Comparison of ENCODE assay signal across 8 cellular contexts in genomic region chr19:58519087-58519354, GRCh38. TPM values are rescaled to one million over a fixed set of nuclear protein-coding genes. Genes with fewer than 3 reads are reported as not detected.
DNase-seq lines count a peak whose midpoint lies in the region; ATAC-seq and TF ChIP-seq lines count a peak whose summit lies in the region.

No MANE protein-coding gene starts in this region.

- H3K27ac ChIP-seq in duodenal mucosa (ENCODE audit: low read depth, low read length): peak overlapping the region; percentile 98
- peak overlapping the region; percentile 76 to 91 (median 82) for H3K27ac ChIP-seq in right lobe of liver

- H3K4me1 ChIP-seq in duodenal mucosa (ENCODE audit: control insufficient read depth in 1 of 2, insufficient read depth in 2 of 2, low read length in 2 of 2): peaks cover 22 to 41% of the 10 kb centered on the region in 2 donors
- peaks cover 0 to 26% (median 11%) of the 10 kb centered on the region in 4 donors for H3K4me1 ChIP-seq in right lobe of liver

- peak overlapping the region; percentile 90 to 92 for H3K9ac ChIP-seq in duodenal mucosa (ENCODE audit: low read depth in 1 of 2, low read length in 2 of 2)

- no peak for TF ChIP-seq POLR2A in right lobe of liver (IDR thresholded peaks at IDR 0.05)

- WGBS in right lobe of liver (ENCODE audit: insufficient coverage, low coverage, low lambda C conversion rate, missing lambda C conversion rate): 1% methylated on average over 13 of the region's 14 CpGs

- no peaks in the 10 kb centered on the region for H3K9me3 ChIP-seq in duodenal mucosa (ENCODE audit: control insufficient read depth in 1 of 2, low read length in 2 of 2)
- no peaks in the 10 kb centered on the region for H3K9me3 ChIP-seq in right lobe of liver

- DNase-seq in DMS79 treated with DMSO at 0.1 percent for 48 hours (lab: John Stamatoyannopoulos, UW) (peak; percentile 50), NCI-H446 treated with DMSO at 0.1 percent for 48 hours (lab: John Stamatoyannopoulos, UW) (peak; percentile 60), right lobe of liver (peak; percentile 66 to 74 (median 69))
- DNase-seq in activated CD4-positive, alpha-beta T cell treated with anti-CD3 and anti-CD28 coated beads for 4 hours: peak; percentile 49 to 50
- peak; percentile 23 for DNase-seq in stimulated activated CD8-positive, alpha-beta memory T cell treated with anti-CD3 and anti-CD28 coated beads, Interleukin-4, amount 100 ng/mL, for 24 hours (ENCODE audit: low read depth)

- H3K27me3 ChIP-seq in duodenal mucosa (ENCODE audit: control insufficient read depth in 1 of 2, insufficient read depth in 2 of 2, low read length in 2 of 2): no peaks in the 10 kb centered on the region
- H3K27me3 ChIP-seq in right lobe of liver: no peaks in the 10 kb centered on the region

- H3K4me3 ChIP-seq in duodenal mucosa (ENCODE audit: low read depth in 1 of 2, low read length in 2 of 2): peak overlapping the region; percentile 73 to 88
- peak overlapping the region; percentile 68 to 94 (median 84) for H3K4me3 ChIP-seq in right lobe of liver

- H3K36me3 ChIP-seq in duodenal mucosa (ENCODE audit: control insufficient read depth in 1 of 2, insufficient read depth in 2 of 2, low read length in 2 of 2) (peaks cover 8 to 19% of the 10 kb centered on the region in 2 donors), right lobe of liver (peaks cover 0 to 8% (median 4%) of the 10 kb centered on the region in 4 donors)

- peak in 3 of 4 donors; percentile 47 to 54 (median 51) for TF ChIP-seq CTCF in right lobe of liver (IDR thresholded peaks at IDR 0.05)

- intact Hi-C loops in right lobe of liver (cut with DNase I): no loop called here

- ATAC-seq in HG02642 (IDR thresholded peaks at IDR 0.05; ENCODE audit: poor library complexity, unreplicated experiment) (peak; percentile 0), right lobe of liver (peak; percentile 52 to 60 (median 56)), HG02981 (IDR thresholded peaks at IDR 0.05; ENCODE audit: unreplicated experiment) (no peak)

RNA-seq across cellular contexts. Expression of gene ZBTB45, which starts 0.6 kb away (rescaled TPM):
- total RNA-seq in right lobe of liver: 1 to 10 TPM; 3.5 to 4.8 (median 4.3) TPM

RNA-seq across cellular contexts. Expression of gene SLC27A5, which starts 7.2 kb away (rescaled TPM):
- 100 to 1,000 TPM; 107 to 737 (median 366) TPM for total RNA-seq in right lobe of liver

RNA-seq across cellular contexts. Expression of gene TRIM28, which starts 24.8 kb away (rescaled TPM):
- 100 to 1,000 TPM in 3 of 6 experiments, 10 to 100 TPM in 3; 75.4 to 106 (median 94.7) TPM for total RNA-seq in right lobe of liver

RNA-seq across cellular contexts. Expression of gene CHMP2A, which starts 35.9 kb away (rescaled TPM):
- 10 to 100 TPM; 62.1 to 90.9 (median 70.7) TPM for total RNA-seq in right lobe of liver

RNA-seq across cellular contexts. Expression of gene UBE2M, which starts 39.4 kb away (rescaled TPM):
- 10 to 100 TPM; 16.0 to 23.5 (median 20.7) TPM for total RNA-seq in right lobe of liver
